In the genomic region with DNA sequence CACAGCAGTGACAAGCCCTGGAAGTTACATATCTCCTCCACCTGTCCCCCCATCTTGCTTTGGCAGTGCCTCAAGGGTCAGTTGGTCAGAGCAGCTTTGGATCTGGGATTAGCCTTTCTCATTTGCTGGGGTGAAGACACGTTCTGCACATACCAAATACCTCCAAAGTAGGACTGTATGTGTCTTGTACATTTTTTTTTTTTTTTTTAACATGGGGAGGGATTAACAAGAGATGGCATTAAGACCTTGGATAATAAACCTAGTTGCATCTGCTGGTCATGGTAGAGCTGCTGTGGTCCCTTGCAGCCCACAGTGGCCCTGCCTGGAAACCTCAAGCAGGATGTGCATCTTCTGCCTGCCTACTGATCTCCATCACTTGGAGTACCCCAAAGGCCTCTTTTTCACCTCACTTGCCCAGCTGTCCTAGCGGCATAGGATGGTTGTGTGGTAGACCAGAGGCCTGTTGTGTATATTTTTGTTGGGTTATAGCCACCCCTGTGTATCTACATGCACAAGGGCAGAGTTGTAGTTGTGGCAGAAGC, we compare ENCODE assay signal across 11 cellular contexts. TPM values are rescaled to one million over a fixed set of nuclear protein-coding genes. Genes with fewer than 3 reads are reported as not detected.
DNase-seq lines count a peak whose midpoint lies in the region; ATAC-seq and TF ChIP-seq lines count a peak whose summit lies in the region.
"Had no signal": no experiment of that assay in that cellular context is flagged by ENCODE, and none has a peak within 500 bp of the region (broad histone marks: within the 10 kb centered on the region; RNA-seq: fewer than 3 reads in every experiment).

No MANE protein-coding gene starts in this region.

- ATAC-seq in activated naive CD8-positive, alpha-beta T cell treated with anti-CD3 and anti-CD28 coated beads, Interleukin-2, amount 10 ng/mL, durations not matched to agents 7 days and 5 days (ENCODE audit: low read depth): no peak
- no peak for ATAC-seq in HG02588 (IDR thresholded peaks at IDR 0.05; ENCODE audit: unreplicated experiment)
- ATAC-seq in GM21786 (IDR thresholded peaks at IDR 0.05; ENCODE audit: unreplicated experiment): no peak

- H3K27me3 ChIP-seq in BE2C (peaks cover 6% of the 10 kb centered on the region), HUES64 (ENCODE audit: insufficient read depth, low read length) (no peaks in the 10 kb centered on the region)
- H3K27me3 ChIP-seq: stomach had no signal

- TF ChIP-seq CTCF in BE2C (IDR thresholded peaks at IDR 0.05; ENCODE audit: low read depth, low read length): no peak

- H3K4me3 Mint-ChIP-seq in activated naive CD8-positive, alpha-beta T cell treated with anti-CD3 and anti-CD28 coated beads, Interleukin-2, amount 10 ng/mL, durations not matched to agents 7 days and 5 days: peak overlapping the region; percentile 85

- 100% methylated on average over 1 of the region's 2 CpGs for WGBS in HUES64
- WGBS in mesodermal cell (ENCODE audit: insufficient coverage in 2 of 2), 2 experiments: no CpG with 5 or more reads among the region's 2 CpGs

- H3K27ac ChIP-seq in HUES64 (ENCODE audit: low read depth, low read length): peak overlapping the region; percentile 86; the same call in 1 of the 2 replicates
- no peak overlapping the region for H3K27ac ChIP-seq in mesodermal cell (ENCODE audit: low read depth, low read length, severe bottlenecking)
- H3K27ac ChIP-seq: prostate gland had no signal

- H3K27ac Mint-ChIP-seq in activated naive CD8-positive, alpha-beta T cell treated with anti-CD3 and anti-CD28 coated beads, Interleukin-2, amount 10 ng/mL, durations not matched to agents 7 days and 5 days: peak overlapping the region; percentile 82

- peak overlapping the region; percentile 100 for H3K9ac ChIP-seq in HUES64 (ENCODE audit: low read depth, low read length)

- no peaks in the 10 kb centered on the region for H3K27me3 Mint-ChIP-seq in activated naive CD8-positive, alpha-beta T cell treated with anti-CD3 and anti-CD28 coated beads, Interleukin-2, amount 10 ng/mL, durations not matched to agents 7 days and 5 days

- DNase-seq in BE2C (no peak), pons (ENCODE audit: low spot score) (no peak), OCI-M1 (lab: John Stamatoyannopoulos, UW) (no peak)
- no peak for DNase-seq in activated naive CD8-positive, alpha-beta T cell treated with anti-CD3 and anti-CD28 coated beads, Interleukin-2, amount 10 ng/mL, durations not matched to agents 7 days and 5 days
- DNase-seq: EL, stomach had no signal

- H3K9me3 ChIP-seq in BE2C (no peaks in the 10 kb centered on the region), HUES64 (ENCODE audit: insufficient read depth, low read depth, low read length) (no peaks in the 10 kb centered on the region), mesodermal cell (ENCODE audit: control insufficient read depth, low read length) (no peaks in the 10 kb centered on the region)
- H3K9me3 ChIP-seq: prostate gland, stomach had no signal

- H3K36me3 ChIP-seq in BE2C (peaks cover 73% of the 10 kb centered on the region), HUES64 (ENCODE audit: insufficient read depth, low read length) (peaks cover 67% of the 10 kb centered on the region), mesodermal cell (ENCODE audit: control insufficient read depth, insufficient read depth, low read length) (peaks cover 67% of the 10 kb centered on the region)

- H3K4me1 ChIP-seq in BE2C: no peaks in the 10 kb centered on the region; the same call in 1 of the 2 replicates
- H3K4me1 ChIP-seq in HUES64 (ENCODE audit: insufficient read depth, low read length): peaks cover 25% of the 10 kb centered on the region
- peaks cover 41% of the 10 kb centered on the region for H3K4me1 ChIP-seq in mesodermal cell (ENCODE audit: control insufficient read depth, insufficient read depth, low read length, poor library complexity, severe bottlenecking)

- no peaks in the 10 kb centered on the region for H3K9me3 Mint-ChIP-seq in activated naive CD8-positive, alpha-beta T cell treated with anti-CD3 and anti-CD28 coated beads, Interleukin-2, amount 10 ng/mL, durations not matched to agents 7 days and 5 days

- H3K4me3 ChIP-seq in BE2C (ENCODE audit: low read depth, low read length) (peak overlapping the region; percentile 91), HUES64 (ENCODE audit: low read length) (peak overlapping the region; percentile 99; the same call in 1 of the 2 replicates), mesodermal cell (ENCODE audit: extremely low read depth, insufficient read depth, low read length, poor library complexity, severe bottlenecking) (peak overlapping the region; percentile 96)
- H3K4me3 ChIP-seq: prostate gland had no signal

- POLR2A ChIA-PET in activated naive CD8-positive, alpha-beta T cell treated with anti-CD3 and anti-CD28 coated beads, Interleukin-2, amount 10 ng/mL, durations not matched to agents 7 days and 5 days (lab: Charles Lee): interaction anchor here (0.7 to 4.1 kb wide), 11 partner anchors 11 to 96 kb away, joined by 3 to 34 read pairs (median 4); a partner anchor contains a TSS

- peaks cover 47% of the 10 kb centered on the region for H3K4me1 Mint-ChIP-seq in activated naive CD8-positive, alpha-beta T cell treated with anti-CD3 and anti-CD28 coated beads, Interleukin-2, amount 10 ng/mL, durations not matched to agents 7 days and 5 days

- peaks cover 41% of the 10 kb centered on the region for H3K36me3 Mint-ChIP-seq in activated naive CD8-positive, alpha-beta T cell treated with anti-CD3 and anti-CD28 coated beads, Interleukin-2, amount 10 ng/mL, durations not matched to agents 7 days and 5 days

RNA-seq across cellular contexts. Expression of a gene that starts 2.5 kb away (rescaled TPM):
- 1,584 TPM for polyA plus RNA-seq in BE2C (2012; ENCODE audit: insufficient read depth, insufficient read length, low read depth)
- polyA plus RNA-seq in HUES64 (2013, experiment 1 of 2): 3,403 TPM
- 3,620 TPM for polyA plus RNA-seq in HUES64 (2013, experiment 2 of 2)
- 1,000 to 10,000 TPM; 3,237 to 3,326 TPM for total RNA-seq in activated naive CD8-positive, alpha-beta T cell treated with anti-CD3 and anti-CD28 coated beads, Interleukin-2, amount 10 ng/mL, durations not matched to agents 7 days and 5 days
- polyA plus RNA-seq in mesodermal cell (2013, experiment 1 of 2): 4,713 TPM
- polyA plus RNA-seq in mesodermal cell (2013, experiment 2 of 2): 4,147 TPM

RNA-seq across cellular contexts. Expression of a gene that starts 14.6 kb away (rescaled TPM):
- polyA plus RNA-seq in BE2C (2012; ENCODE audit: insufficient read depth, insufficient read length, low read depth): not detected
- polyA plus RNA-seq in HUES64 (2013, experiment 1 of 2): 0.25 TPM
- 0.44 TPM for polyA plus RNA-seq in HUES64 (2013, experiment 2 of 2)
- 10 to 100 TPM; 28.0 to 29.8 TPM for total RNA-seq in activated naive CD8-positive, alpha-beta T cell treated with anti-CD3 and anti-CD28 coated beads, Interleukin-2, amount 10 ng/mL, durations not matched to agents 7 days and 5 days
- 0.22 TPM for polyA plus RNA-seq in mesodermal cell (2013, experiment 1 of 2)
- 0.35 TPM for polyA plus RNA-seq in mesodermal cell (2013, experiment 2 of 2)

RNA-seq across cellular contexts. Expression of a gene that starts 17.7 kb away (rescaled TPM):
- not detected for polyA plus RNA-seq in BE2C (2012; ENCODE audit: insufficient read depth, insufficient read length, low read depth)
- polyA plus RNA-seq in HUES64 (2013, experiment 1 of 2): not detected
- polyA plus RNA-seq in HUES64 (2013, experiment 2 of 2): not detected
- total RNA-seq in activated naive CD8-positive, alpha-beta T cell treated with anti-CD3 and anti-CD28 coated beads, Interleukin-2, amount 10 ng/mL, durations not matched to agents 7 days and 5 days: not detected
- not detected for polyA plus RNA-seq in mesodermal cell (2013, experiment 1 of 2)
- not detected for polyA plus RNA-seq in mesodermal cell (2013, experiment 2 of 2)
- total RNA-seq: stomach had no signal
- polyA plus RNA-seq: stomach had no signal

RNA-seq across cellular contexts. Expression of a gene that starts 18.0 kb away (rescaled TPM):
- not detected for polyA plus RNA-seq in BE2C (2012; ENCODE audit: insufficient read depth, insufficient read length, low read depth)
- not detected for polyA plus RNA-seq in HUES64 (2013, experiment 1 of 2)
- not detected for polyA plus RNA-seq in HUES64 (2013, experiment 2 of 2)
- not detected for total RNA-seq in activated naive CD8-positive, alpha-beta T cell treated with anti-CD3 and anti-CD28 coated beads, Interleukin-2, amount 10 ng/mL, durations not matched to agents 7 days and 5 days
- polyA plus RNA-seq in mesodermal cell (2013, experiment 1 of 2): not detected
- polyA plus RNA-seq in mesodermal cell (2013, experiment 2 of 2): not detected
- total RNA-seq: stomach had no signal
- polyA plus RNA-seq: stomach had no signal

RNA-seq across cellular contexts. Expression of a gene that starts 20.5 kb away (rescaled TPM):
- polyA plus RNA-seq in BE2C (2012; ENCODE audit: insufficient read depth, insufficient read length, low read depth): 33.2 TPM
- 26.3 TPM for polyA plus RNA-seq in HUES64 (2013, experiment 1 of 2)
- polyA plus RNA-seq in HUES64 (2013, experiment 2 of 2): 32.8 TPM
- total RNA-seq in activated naive CD8-positive, alpha-beta T cell treated with anti-CD3 and anti-CD28 coated beads, Interleukin-2, amount 10 ng/mL, durations not matched to agents 7 days and 5 days: 100 to 1,000 TPM; 807 to 824 TPM
- 74.2 TPM for polyA plus RNA-seq in mesodermal cell (2013, experiment 1 of 2)
- 62.0 TPM for polyA plus RNA-seq in mesodermal cell (2013, experiment 2 of 2)
